In genomic region chr12:57569858-57570257, GRCh38 we compare ENCODE assay signal across 2 cellular contexts.
TF ChIP-seq lines count a peak whose summit lies in the region.

No MANE protein-coding gene starts in this region.

TF ChIP-seq in K562, 482 proteins besides CTCF, POLR2A, EP300 and RAD21:
- TF ChIP-seq CXXC5 (CRISPR knock-in tag; IDR thresholded peaks at IDR 0.05) (no peak), POLR2G (IDR thresholded peaks at IDR 0.05; ENCODE audit: low read depth, low read length) (0 out of 2 replicates have a peak, but pooled peaks have one; percentile 15)

TF ChIP-seq in WTC11, 78 proteins besides CTCF, POLR2A, EP300 and RAD21:
- TF ChIP-seq CBFB (CRISPR knock-in tag; IDR thresholded peaks at IDR 0.05; ENCODE audit: low read depth) (no peak), ZNF425 (CRISPR knock-in tag; conservative IDR thresholded peaks at IDR 0.05) (no peak), ZMAT4 (CRISPR knock-in tag; IDR thresholded peaks at IDR 0.05) (no peak), GRHL2 (CRISPR knock-in tag; IDR thresholded peaks at IDR 0.05; ENCODE audit: insufficient replicate concordance, severe bottlenecking) (no peak), ZNF138 (CRISPR knock-in tag; conservative IDR thresholded peaks at IDR 0.05) (no peak), GABPB1 (CRISPR knock-in tag; IDR thresholded peaks at IDR 0.05) (no peak), SOX15 (CRISPR knock-in tag; IDR thresholded peaks at IDR 0.05) (no peak), NR3C1 (CRISPR knock-in tag; conservative IDR thresholded peaks at IDR 0.05; ENCODE audit: low read depth) (no peak), AR (CRISPR knock-in tag; IDR thresholded peaks at IDR 0.05) (no peak), ZNF317 (CRISPR knock-in tag; IDR thresholded peaks at IDR 0.05; ENCODE audit: borderline replicate concordance, low read depth) (no peak), USF2 (CRISPR knock-in tag; IDR thresholded peaks at IDR 0.05) (no peak), ATF2 (CRISPR knock-in tag; IDR thresholded peaks at IDR 0.05; ENCODE audit: borderline replicate concordance, low read depth) (no peak), ZSCAN18 (CRISPR knock-in tag; IDR thresholded peaks at IDR 0.05) (no peak), ZNF219 (CRISPR knock-in tag; IDR thresholded peaks at IDR 0.05; ENCODE audit: borderline replicate concordance) (no peak), MAX (CRISPR knock-in tag; IDR thresholded peaks at IDR 0.05) (no peak)
